8 cellular contexts compared by ENCODE assay signal in the genomic region with DNA sequence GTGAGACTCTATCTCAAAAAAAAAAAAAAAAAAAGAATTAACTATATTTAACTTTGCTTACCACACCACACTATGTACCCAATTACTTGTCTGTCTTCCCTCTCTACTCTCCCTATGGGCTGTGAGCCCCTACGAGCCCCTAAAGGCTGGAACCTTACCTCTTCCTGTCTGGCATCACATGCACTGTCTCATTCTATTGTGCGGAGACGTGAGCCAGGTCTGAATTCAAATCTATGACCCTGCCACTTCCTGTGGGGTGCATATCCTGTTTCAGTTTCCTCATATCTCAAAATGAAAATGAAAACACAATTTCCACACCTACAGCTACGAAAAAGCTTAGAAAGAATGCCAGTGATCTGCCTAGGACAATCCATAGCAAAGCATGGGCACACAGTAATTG. TPM values are rescaled to one million over a fixed set of nuclear protein-coding genes. Genes with fewer than 3 reads are reported as not detected.
A peak's percentile ranks its signal among the peaks of the same experiment; 100 is the strongest.
DNase-seq lines count a peak whose midpoint lies in the region; ATAC-seq and TF ChIP-seq lines count a peak whose summit lies in the region.

No MANE protein-coding gene starts in this region.

- H3K4me3 ChIP-seq in NB4 (ENCODE audit: low read depth, low read length), result peak overlapping the region; percentile 2

- H3K27ac Mint-ChIP-seq in natural killer cell, result peak overlapping the region; percentile 93 to 97

- peaks cover 6% of the 10 kb centered on the region for H3K36me3 Mint-ChIP-seq in natural killer cell

- TF ChIP-seq CTCF in NB4 (IDR thresholded peaks at IDR 0.05; ENCODE audit: low read depth, low read length) (no peak), natural killer cell (IDR thresholded peaks at IDR 0.05) (no peak)

- H3K4me3 Mint-ChIP-seq in natural killer cell, result peak overlapping the region; percentile 92

- peaks cover 0 to 2% of the 10 kb centered on the region in 2 donors for H3K27me3 Mint-ChIP-seq in natural killer cell (ENCODE audit: low read depth in 2 of 2)

- DNase-seq in GDM1 (lab: John Stamatoyannopoulos, UW) (peak; percentile 65), NB4 (ENCODE audit: low read depth) (peak; percentile 66), natural killer cell (peak; percentile 47), NCI-H82 treated with DMSO at 0.1 percent for 48 hours (lab: John Stamatoyannopoulos, UW; ENCODE audit: unreplicated experiment) (no peak), inferior parietal cortex (ENCODE audit: extremely low spot score) (no peak), hepatic stellate cell (ENCODE audit: low spot score) (no peak)
- peak; percentile 20 for DNase-seq in activated gamma-delta T cell treated with anti-CD3 and anti-CD28 coated beads, Interleukin-2, amount 50 U/mL, for 16 hours (ENCODE audit: low read depth)

- intact Hi-C loops in natural killer cell (cut with micrococcal nuclease), result loop anchor here (10.0 kb wide), 1 partner anchor 1017 kb away; the partner anchor contains the start of gene ZNF518B

- ATAC-seq in GM21723 (IDR thresholded peaks at IDR 0.05; ENCODE audit: unreplicated experiment) (peak; percentile 75), natural killer cell (peak; percentile 97 to 99 (median 98))

- peaks cover 2 to 3% of the 10 kb centered on the region in 2 donors for H3K9me3 Mint-ChIP-seq in natural killer cell

- peaks cover 22 to 28% of the 10 kb centered on the region in 2 donors for H3K4me1 Mint-ChIP-seq in natural killer cell

- no peak for TF ChIP-seq POLR2A in NB4 (IDR thresholded peaks at IDR 0.05; ENCODE audit: extremely low read depth, insufficient read length)

RNA-seq across cellular contexts. Expression of gene HS3ST1, which starts 42.9 kb away (rescaled TPM):
- total RNA-seq in natural killer cell, result not detected

Comparison
In these comparisons a context has a peak if more than half of its experiments do, and no peak if none do; other contexts are left out.
1. DNase-seq: peak in GDM1 (single experiment), NB4 (single experiment), activated gamma-delta T cell treated with anti-CD3 and anti-CD28 coated beads, Interleukin-2, amount 50 U/mL, for 16 hours (single experiment) and natural killer cell (single experiment); none in NCI-H82 treated with DMSO at 0.1 percent for 48 hours (single experiment), inferior parietal cortex (single experiment) and hepatic stellate cell (single experiment).